In genomic region chr7:123348700-123349099, GRCh38 we compare ENCODE assay signal across 16 cellular contexts.
DNase-seq lines count a peak whose midpoint lies in the region; ATAC-seq, FAIRE-seq and TF ChIP-seq lines count a peak whose summit lies in the region.
"Had no signal": no experiment of that assay in that cellular context is flagged by ENCODE, and none has a peak within 500 bp of the region (broad histone marks: within the 10 kb centered on the region; RNA-seq: fewer than 3 reads in every experiment).

No MANE protein-coding gene starts in this region.

- ATAC-seq in aorta (ENCODE audit: low FRiP score), result no peak

- H3K4me3 ChIP-seq in PC-9, result no peak overlapping the region
- H3K4me3 ChIP-seq in kidney (ENCODE audit: low read length in 2 of 2), result no peak overlapping the region
- H3K4me3 ChIP-seq in mesenchymal stem cell (ENCODE audit: insufficient read depth in 1 of 2, low read depth in 1 of 2, low read length in 2 of 2), result no peak overlapping the region
- H3K4me3 ChIP-seq in retinal pigment epithelial cell (ENCODE audit: low read length), result no peak overlapping the region
- H3K4me3 ChIP-seq in aorta (ENCODE audit: low read length in 2 of 2), result no peak overlapping the region
- H3K4me3 ChIP-seq: GM23248 had no signal

- H3K9ac ChIP-seq in kidney (ENCODE audit: low read length in 2 of 2) (peak overlapping the region in 1 of 2 donors; percentile 5), mesenchymal stem cell (ENCODE audit: low read length) (no peak overlapping the region)
- H3K9ac ChIP-seq: GM23248 had no signal

- no peak for TF ChIP-seq CTCF in PC-9 (conservative IDR thresholded peaks at IDR 0.05)
- TF ChIP-seq CTCF in kidney (IDR thresholded peaks at IDR 0.05; ENCODE audit: borderline replicate concordance, extremely low read depth, insufficient read depth), result no peak
- TF ChIP-seq CTCF in retinal pigment epithelial cell (conservative IDR thresholded peaks at IDR 0.05; ENCODE audit: low read depth, low read length), result no peak

- no peaks in the 10 kb centered on the region for H3K79me2 ChIP-seq in PC-9 (ENCODE audit: low read depth)

- intact Hi-C loops in PC-9 (cut with micrococcal nuclease; ENCODE audit: unreplicated experiment), result no loop called here
- intact Hi-C loops in kidney (cut with DNase I), result no loop called here
- intact Hi-C loops in aorta (cut with DNase I), result no loop called here

- H3K4ac ChIP-seq in mesenchymal stem cell (ENCODE audit: low read depth in 1 of 2, low read length in 2 of 2), result no peak overlapping the region

- H2AFZ ChIP-seq in PC-9, result peak overlapping the region; percentile 11; the same call in 1 of the 2 replicates
- no peak overlapping the region for H2AFZ ChIP-seq in mesenchymal stem cell (ENCODE audit: low read depth, low read length)
- H2AFZ ChIP-seq: GM23248 had no signal

- no peaks in the 10 kb centered on the region for H4K20me1 ChIP-seq in PC-9 (ENCODE audit: insufficient read depth)

- no peaks in the 10 kb centered on the region for H3F3A ChIP-seq in PC-9 (ENCODE audit: insufficient read depth, low read depth)

- H2AK5ac ChIP-seq in mesenchymal stem cell (ENCODE audit: low read length, severe bottlenecking), result no peak overlapping the region

- no peak overlapping the region for H3K27ac ChIP-seq in PC-9
- peak overlapping the region; percentile 53 to 62 for H3K27ac ChIP-seq in kidney (ENCODE audit: low read depth in 2 of 2, low read length in 2 of 2)
- H3K27ac ChIP-seq in mesenchymal stem cell (ENCODE audit: low read length, poor library complexity, severe bottlenecking), result peak overlapping the region; percentile 8
- no peak overlapping the region for H3K27ac ChIP-seq in aorta (ENCODE audit: low read depth in 1 of 2, low read length in 2 of 2)
- H3K27ac ChIP-seq: GM23248 had no signal

- no peaks in the 10 kb centered on the region for H3K9me2 ChIP-seq in PC-9 (ENCODE audit: insufficient read depth)

- H3K4me1 ChIP-seq in PC-9 (replicated peaks; ENCODE audit: insufficient read depth) (no peaks in the 10 kb centered on the region), kidney (ENCODE audit: control insufficient read depth in 1 of 2, insufficient read depth in 1 of 2, low read depth in 1 of 2, low read length in 2 of 2) (peaks cover 0 to 22% of the 10 kb centered on the region in 2 donors), mesenchymal stem cell (ENCODE audit: control insufficient read depth, insufficient read depth, low read depth, low read length) (no peaks in the 10 kb centered on the region), aorta (ENCODE audit: control insufficient read depth in 1 of 2, insufficient read depth in 2 of 2, low read length in 2 of 2) (no peaks in the 10 kb centered on the region)

- H3K36me3 ChIP-seq in PC-9 (ENCODE audit: low read depth) (no peaks in the 10 kb centered on the region), kidney (ENCODE audit: control insufficient read depth in 1 of 2, insufficient read depth in 2 of 2, low read length in 2 of 2) (no peaks in the 10 kb centered on the region), mesenchymal stem cell (ENCODE audit: control insufficient read depth in 1 of 2, insufficient read depth in 2 of 2, low read depth in 1 of 2, low read length in 2 of 2) (no peaks in the 10 kb centered on the region), aorta (ENCODE audit: control insufficient read depth in 1 of 2, insufficient read depth in 2 of 2, low read length in 1 of 2) (no peaks in the 10 kb centered on the region)

- DNase-seq in PC-9 (no peak), kidney (no peak), mesenchymal stem cell (no peak), retinal pigment epithelial cell (ENCODE audit: low read depth) (peak; percentile 65), amygdala (lab: John Stamatoyannopoulos, UW) (no peak), SIG-M5 (lab: John Stamatoyannopoulos, UW) (no peak), aorta (no peak)
- DNase-seq: ACHN; C1 segment of cervical spinal cord; CD4-positive, alpha-beta T cell; DMS79 treated with DMSO at 0.1 percent for 48 hours; EL; GM23248; H9 had no signal

- no peak overlapping the region for H3K4me2 ChIP-seq in PC-9
- H3K4me2 ChIP-seq in mesenchymal stem cell (ENCODE audit: low read length, poor library complexity, severe bottlenecking), result no peak overlapping the region

- H3K14ac ChIP-seq in mesenchymal stem cell (ENCODE audit: low read length in 2 of 2), result no peak overlapping the region

- H4K8ac ChIP-seq in mesenchymal stem cell (ENCODE audit: low read length), result no peak overlapping the region

- no peak overlapping the region for H3K18ac ChIP-seq in mesenchymal stem cell (ENCODE audit: low read depth in 1 of 2, low read length in 2 of 2)

- H2BK120ac ChIP-seq in mesenchymal stem cell (ENCODE audit: low read depth, low read length), result no peak overlapping the region

- no peak overlapping the region for H2BK5ac ChIP-seq in mesenchymal stem cell (ENCODE audit: low read depth, low read length, poor library complexity, severe bottlenecking)

- FAIRE-seq in kidney (lab: Jason Lieb, UNC), result no peak
- FAIRE-seq: G401.6, GM12891 had no signal

- H3K79me1 ChIP-seq in mesenchymal stem cell (replicated peaks; ENCODE audit: low read length, poor library complexity, severe bottlenecking), result no peaks in the 10 kb centered on the region

- no peak overlapping the region for H2BK12ac ChIP-seq in mesenchymal stem cell (ENCODE audit: low read length in 2 of 2)

- no peak overlapping the region for H3K23ac ChIP-seq in mesenchymal stem cell (ENCODE audit: low read length in 2 of 2)

- no peak overlapping the region for H4K91ac ChIP-seq in mesenchymal stem cell (ENCODE audit: low read length)

- H2BK15ac ChIP-seq in mesenchymal stem cell (ENCODE audit: low read depth, poor library complexity, severe bottlenecking), result no peak overlapping the region

- POLR2A ChIA-PET in PC-9 (lab: Charles Lee; ENCODE audit: unreplicated experiment), result no interaction called here

- H3K27me3 ChIP-seq in PC-9 (ENCODE audit: insufficient read depth, low read depth) (no peaks in the 10 kb centered on the region), mesenchymal stem cell (ENCODE audit: control insufficient read depth in 1 of 2, insufficient read depth in 1 of 2, low read length in 2 of 2) (no peaks in the 10 kb centered on the region), aorta (ENCODE audit: control insufficient read depth in 1 of 2, insufficient read depth in 2 of 2, low read length in 1 of 2) (no peaks in the 10 kb centered on the region)

- no peaks in the 10 kb centered on the region; the same call in 1 of the 2 replicates for H3K9me3 ChIP-seq in PC-9 (ENCODE audit: insufficient read depth, low read depth)
- H3K9me3 ChIP-seq in kidney (ENCODE audit: control insufficient read depth in 1 of 2, low read length in 2 of 2), result peaks cover 0 to 9% of the 10 kb centered on the region in 2 donors
- H3K9me3 ChIP-seq in mesenchymal stem cell (ENCODE audit: control insufficient read depth, low read length), result no peaks in the 10 kb centered on the region
- H3K9me3 ChIP-seq in aorta (ENCODE audit: control insufficient read depth, low read length), result peaks cover 2% of the 10 kb centered on the region

- BruUV-seq in PC-9 (replicated peaks; lab: Mats Ljungman, UMichigan), result no TSS peak

- CTCF ChIA-PET in PC-9 (lab: Charles Lee), result no interaction called here

- WGBS in mesenchymal stem cell, result 55% methylated on average over 1 of the region's 2 CpGs
- 50 to 66% methylated on average over 2 of the region's 2 CpGs for WGBS in aorta, 2 donors

Comparison
In these comparisons a context has a peak if more than half of its experiments do, and no peak if none do; other contexts are left out.
1. H3K27ac ChIP-seq: peak in kidney (2 of 2) and mesenchymal stem cell (single experiment); none in PC-9 (single experiment) and aorta (0 of 2).